ENCODE assay signal across 14 cellular contexts in genomic region chr6:7088076-7088742, GRCh38. TPM values are rescaled to one million over a fixed set of nuclear protein-coding genes. Genes with fewer than 3 reads are reported as not detected.
A peak's percentile ranks its signal among the peaks of the same experiment; 100 is the strongest.
DNase-seq lines count a peak whose midpoint lies in the region; TF ChIP-seq lines count a peak whose summit lies in the region.
"Had no signal": no experiment of that assay in that cellular context is flagged by ENCODE, and none has a peak within 500 bp of the region (broad histone marks: within the 10 kb centered on the region; RNA-seq: fewer than 3 reads in every experiment).

No MANE protein-coding gene starts in this region.

- H3K9me3 ChIP-seq in OCI-LY3 (ENCODE audit: insufficient read depth, low read length) (no peaks in the 10 kb centered on the region), hepatocyte (ENCODE audit: low read depth) (no peaks in the 10 kb centered on the region)

- H3K79me2 ChIP-seq in OCI-LY3 (ENCODE audit: low read length) (no peaks in the 10 kb centered on the region), hepatocyte (no peaks in the 10 kb centered on the region)

- peak overlapping the region; percentile 74 for H3K4me3 ChIP-seq in OCI-LY3 (ENCODE audit: low read length)
- H3K4me3 ChIP-seq in hepatocyte: no peak overlapping the region
- H3K4me3 ChIP-seq: smooth muscle cell had no signal

- peaks cover 8% of the 10 kb centered on the region for H3K27me3 ChIP-seq in OCI-LY3 (ENCODE audit: low read depth, low read length)
- no peaks in the 10 kb centered on the region for H3K27me3 ChIP-seq in hepatocyte

- peak; percentile 16 for DNase-seq in stimulated activated CD4-positive, alpha-beta T cell treated with anti-CD3 and anti-CD28 coated beads, Interleukin-4, amount 100 ng/mL, for 24 hours
- DNase-seq in stimulated activated CD4-positive, alpha-beta T cell treated with anti-CD3 and anti-CD28 coated beads, Interleukin-2, amount 100 ng/mL, for 24 hours: no peak
- DNase-seq in hepatocyte (ENCODE audit: low spot score) (no peak), DMS153 treated with DMSO at 0.1 percent for 48 hours (lab: John Stamatoyannopoulos, UW; ENCODE audit: unreplicated experiment) (no peak), GM20000 (ENCODE audit: low spot score) (no peak), SHP77 (lab: John Stamatoyannopoulos, UW) (no peak)
- DNase-seq: activated effector memory CD4-positive, alpha-beta T cell treated with Interleukin-2 at 50 U/mL for 16 hours; EL; HFFc6; NCI-H187 treated with DMSO at 0.1 percent for 48 hours had no signal

- H3K4me2 ChIP-seq in OCI-LY3 (ENCODE audit: low read length) (peak overlapping the region; percentile 98), hepatocyte (no peak overlapping the region)
- H3K4me2 ChIP-seq: smooth muscle cell had no signal

- H3K27ac ChIP-seq in OCI-LY3 (ENCODE audit: low read length) (peak overlapping the region; percentile 67), hepatocyte (peak overlapping the region; percentile 44)
- H3K27ac ChIP-seq: C4-2B, RWPE1 had no signal

- H3K4me1 ChIP-seq in OCI-LY3 (ENCODE audit: low read length) (peaks cover 33% of the 10 kb centered on the region), hepatocyte (ENCODE audit: insufficient read depth) (peaks cover 11% of the 10 kb centered on the region)

- peak overlapping the region; percentile 57; the same call in 1 of the 2 replicates for H3K9ac ChIP-seq in OCI-LY3 (ENCODE audit: low read length)

- H3K9me2 ChIP-seq in hepatocyte (replicated peaks; ENCODE audit: insufficient read depth): no peaks in the 10 kb centered on the region

- TF ChIP-seq CTCF in OCI-LY3 (IDR thresholded peaks at IDR 0.05; ENCODE audit: low read depth, low read length) (no peak), hepatocyte (IDR thresholded peaks at IDR 0.05; ENCODE audit: poor library complexity) (no peak), GM20000 (IDR thresholded peaks at IDR 0.05; ENCODE audit: extremely low read depth, missing control alignments) (no peak)

- 85% methylated on average over 2 of the region's 2 CpGs for WGBS in hepatocyte (ENCODE audit: low lambda C conversion rate, missing lambda C conversion rate)

- no peak overlapping the region for H2AFZ ChIP-seq in OCI-LY3 (ENCODE audit: low read depth, low read length)
- no peak overlapping the region for H2AFZ ChIP-seq in hepatocyte

- no peaks in the 10 kb centered on the region for H4K20me1 ChIP-seq in OCI-LY3 (ENCODE audit: insufficient read depth, low read length)
- no peaks in the 10 kb centered on the region for H4K20me1 ChIP-seq in hepatocyte (ENCODE audit: insufficient read depth, poor library complexity, severe bottlenecking)

- no peaks in the 10 kb centered on the region for H3K36me3 ChIP-seq in OCI-LY3 (replicated peaks; ENCODE audit: low read depth, low read length)
- no peaks in the 10 kb centered on the region for H3K36me3 ChIP-seq in hepatocyte (replicated peaks; ENCODE audit: insufficient read depth, low read depth)

RNA-seq across cellular contexts. Expression of gene RREB1, which starts 19.6 kb away (rescaled TPM):
- 23.6 and 28.7 TPM in 2 replicates for total RNA-seq in hepatocyte
- 15.2 and 19.7 TPM in 2 replicates for polyA plus RNA-seq in hepatocyte
